Comparison of ENCODE assay signal across 19 cellular contexts in the genomic region with DNA sequence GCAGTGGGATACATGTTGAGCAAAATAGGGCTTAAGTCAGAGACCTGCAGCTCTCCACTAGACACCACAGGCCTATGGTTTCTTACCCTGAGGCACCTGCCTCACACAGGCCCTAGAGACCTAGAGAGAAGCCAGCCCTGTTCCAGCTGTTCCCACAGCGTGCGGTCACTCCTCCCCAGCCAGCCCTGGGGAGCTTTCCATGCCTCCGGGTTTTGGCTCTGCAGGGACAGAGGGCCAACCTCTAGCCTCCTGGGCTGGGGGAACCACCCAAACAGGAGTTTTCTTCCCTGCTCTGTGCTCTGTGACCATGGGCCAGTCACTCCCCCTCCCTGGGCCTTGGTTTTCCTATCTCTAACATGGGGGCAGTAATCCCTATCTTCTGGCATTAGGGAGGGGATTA. TPM values are rescaled to one million over a fixed set of nuclear protein-coding genes. Genes with fewer than 3 reads are reported as not detected.
"Had no signal": no experiment of that assay in that cellular context is flagged by ENCODE, and none has a peak within 500 bp of the region (broad histone marks: within the 10 kb centered on the region; RNA-seq: fewer than 3 reads in every experiment).

No MANE protein-coding gene starts in this region.

- H3K36me3 ChIP-seq: transverse colon had no signal

- H3K4me1 ChIP-seq: gastroesophageal sphincter, transverse colon had no signal

- FAIRE-seq: colon, endometrium had no signal

- H3K4me3 ChIP-seq: gastroesophageal sphincter, heart right ventricle, left lung, mucosa of descending colon, transverse colon had no signal

- DNase-seq: activated CD4-positive, alpha-beta memory T cell treated with anti-CD3 and anti-CD28 coated beads, Interleukin-2, amount 10 ng/mL, durations not matched to agents 7 days and 5 days; activated CD4-positive, alpha-beta T cell treated with anti-CD3 and anti-CD28 coated beads for 4 hours; activated effector memory CD4-positive, alpha-beta T cell treated with Interleukin-2 at 50 U/mL for 16 hours; activated naive CD4-positive, alpha-beta T cell treated with anti-CD3 and anti-CD28 coated beads, Interleukin-2, amount 50 U/mL, for 16 hours; activated T-cell treated with anti-CD3 and anti-CD28 coated beads, Interleukin-2, amount 50 U/mL, for 24 hours; caudate nucleus; heart right ventricle; islet precursor cell; left lung; mucosa of descending colon; naive thymus-derived CD8-positive, alpha-beta T cell; stimulated activated CD4-positive, alpha-beta T cell treated with anti-CD3 and anti-CD28 coated beads, Interleukin-4, amount 100 ng/mL, for 1 hour; stimulated activated naive CD8-positive, alpha-beta T cell treated with anti-CD3 and anti-CD28 coated beads, Interleukin-15, Interleukin-2, amounts not matched to agents 100 U/mL and 50 U/mL, for 24 hours; transverse colon had no signal

- H3K9me3 ChIP-seq: gastroesophageal sphincter, heart right ventricle, left lung, mucosa of descending colon, transverse colon had no signal

- ATAC-seq: gastroesophageal sphincter; heart right ventricle; left lung; mucosa of descending colon; naive thymus-derived CD8-positive, alpha-beta T cell; stimulated activated naive CD8-positive, alpha-beta T cell treated with anti-CD3 and anti-CD28 coated beads, Interleukin-15, Interleukin-2, amounts not matched to agents 100 U/mL and 50 U/mL, for 24 hours had no signal

- H3K4me3 Mint-ChIP-seq: activated CD4-positive, alpha-beta memory T cell treated with anti-CD3 and anti-CD28 coated beads, Interleukin-2, amount 10 ng/mL, durations not matched to agents 7 days and 5 days; activated T-cell treated with anti-CD3 and anti-CD28 coated beads, Interleukin-2, amount 50 U/mL, for 24 hours; naive thymus-derived CD8-positive, alpha-beta T cell; T-helper 1 cell treated with Interleukin-12 subunit alpha and Interleukin-12 subunit beta and Interleukin-4 antibody, amounts not matched to agents 30 μg/mL and 1 μg/mL, for 36 hours had no signal

- H3K9me3 Mint-ChIP-seq: activated CD4-positive, alpha-beta memory T cell treated with anti-CD3 and anti-CD28 coated beads, Interleukin-2, amount 10 ng/mL, durations not matched to agents 7 days and 5 days; activated T-cell treated with anti-CD3 and anti-CD28 coated beads, Interleukin-2, amount 50 U/mL, for 24 hours; naive thymus-derived CD8-positive, alpha-beta T cell; T-helper 1 cell treated with Interleukin-12 subunit alpha and Interleukin-12 subunit beta and Interleukin-4 antibody, amounts not matched to agents 30 μg/mL and 1 μg/mL, for 36 hours had no signal

- H3K27ac Mint-ChIP-seq: activated CD4-positive, alpha-beta memory T cell treated with anti-CD3 and anti-CD28 coated beads, Interleukin-2, amount 10 ng/mL, durations not matched to agents 7 days and 5 days; activated T-cell treated with anti-CD3 and anti-CD28 coated beads, Interleukin-2, amount 50 U/mL, for 24 hours; naive thymus-derived CD8-positive, alpha-beta T cell; T-helper 1 cell treated with Interleukin-12 subunit alpha and Interleukin-12 subunit beta and Interleukin-4 antibody, amounts not matched to agents 30 μg/mL and 1 μg/mL, for 36 hours had no signal

- H3K4me1 Mint-ChIP-seq: activated CD4-positive, alpha-beta memory T cell treated with anti-CD3 and anti-CD28 coated beads, Interleukin-2, amount 10 ng/mL, durations not matched to agents 7 days and 5 days; naive thymus-derived CD8-positive, alpha-beta T cell had no signal

- H3K27ac ChIP-seq: transverse colon had no signal

RNA-seq across cellular contexts. Expression of gene SPDYE6, which starts 36.6 kb away (rescaled TPM):
- total RNA-seq: gastroesophageal sphincter; heart right ventricle; left lung; mucosa of descending colon; naive thymus-derived CD8-positive, alpha-beta T cell; posterior vena cava; transverse colon had no signal
